In genomic region chr12:105888696-105889095, GRCh38 we compare ENCODE assay signal across 30 cellular contexts.
A peak's percentile ranks its signal among the peaks of the same experiment; 100 is the strongest.
DNase-seq lines count a peak whose midpoint lies in the region; ATAC-seq and TF ChIP-seq lines count a peak whose summit lies in the region.
"Had no signal": no experiment of that assay in that cellular context is flagged by ENCODE, and none has a peak within 500 bp of the region (broad histone marks: within the 10 kb centered on the region; RNA-seq: fewer than 3 reads in every experiment).

No MANE protein-coding gene starts in this region.

- no peak for TF ChIP-seq EP300 in gastroesophageal sphincter (IDR thresholded peaks at IDR 0.05)

- H3K9me3 ChIP-seq in mammary epithelial cell (replicated peaks; ENCODE audit: insufficient read depth, low read length) (no peaks in the 10 kb centered on the region), gastroesophageal sphincter (peaks cover 0 to 5% (median 0%) of the 10 kb centered on the region in 3 donors)
- no peaks in the 10 kb centered on the region for H3K9me3 ChIP-seq in effector memory CD4-positive, alpha-beta T cell (ENCODE audit: control insufficient read depth, low read length)
- H3K9me3 ChIP-seq: adrenal gland, esophagus squamous epithelium, gastrocnemius medialis, mucosa of descending colon, SJCRH30, thoracic aorta, vagina had no signal

- no peaks in the 10 kb centered on the region for H3K4me1 ChIP-seq in mammary epithelial cell (ENCODE audit: insufficient read depth, low read length)
- H3K4me1 ChIP-seq in effector memory CD4-positive, alpha-beta T cell (ENCODE audit: control insufficient read depth, insufficient read depth, low read length, poor library complexity, severe bottlenecking) = no peaks in the 10 kb centered on the region
- H3K4me1 ChIP-seq in gastroesophageal sphincter = no peaks in the 10 kb centered on the region
- H3K4me1 ChIP-seq: adrenal gland, esophagus squamous epithelium, gastrocnemius medialis, SJCRH30, vagina had no signal

- H4K20me1 ChIP-seq in mammary epithelial cell (ENCODE audit: insufficient read depth, low read length) = no peaks in the 10 kb centered on the region

- 73% methylated on average over 4 of the region's 4 CpGs for WGBS in mammary epithelial cell (ENCODE audit: low coverage, missing lambda C conversion rate)
- WGBS in gastroesophageal sphincter (ENCODE audit: low coverage in 1 of 2), 2 donors = 51 to 65% methylated on average over 4 of the region's 4 CpGs

- in situ Hi-C loops in mammary epithelial cell (cut with MboI; ENCODE audit: low sequenced_read_pairs in 2 of 2) (no loop called here), astrocyte of the spinal cord (cut with HindIII; ENCODE audit: low sequenced_read_pairs) (no loop called here)

- H3K79me2 ChIP-seq in mammary epithelial cell (ENCODE audit: insufficient read depth, low read length) = no peaks in the 10 kb centered on the region

- H3K4me3 ChIP-seq in mammary epithelial cell (replicated peaks in 1 of 3; ENCODE audit: insufficient read depth in 1 of 3, low read depth in 2 of 3, low read length in 3 of 3) (no peak overlapping the region), astrocyte of the spinal cord (ENCODE audit: low read depth, low read length) (no peak overlapping the region), gastroesophageal sphincter (no peak overlapping the region)
- H3K4me3 ChIP-seq in effector memory CD4-positive, alpha-beta T cell (ENCODE audit: insufficient read depth, low read depth, low read length, poor library complexity, severe bottlenecking) = no peak overlapping the region
- H3K4me3 ChIP-seq: adrenal gland, esophagus squamous epithelium, gastrocnemius medialis, mucosa of descending colon, SJCRH30, thoracic aorta, vagina had no signal

- BruUV-seq in mammary epithelial cell (replicated peaks; lab: Mats Ljungman, UMichigan) (no TSS peak), MCF 10A (replicated peaks; lab: Mats Ljungman, UMichigan) (no TSS peak)

- no peak overlapping the region for H3K9ac ChIP-seq in mammary epithelial cell (ENCODE audit: insufficient read depth, low read length)

- POLR2A ChIA-PET in MCF 10A (lab: Yijun Ruan, JAX) = no interaction called here

- no peak for TF ChIP-seq CTCF in mammary epithelial cell (conservative IDR thresholded peaks at IDR 0.05 in 1 of 2, IDR thresholded peaks at IDR 0.05 in 1 of 2; ENCODE audit: extremely low read depth in 1 of 2, insufficient read depth in 1 of 2, low read depth in 1 of 2, low read length in 2 of 2)
- TF ChIP-seq CTCF in MCF 10A (IDR thresholded peaks at IDR 0.05; ENCODE audit: unreplicated experiment) = no peak
- TF ChIP-seq CTCF in astrocyte of the spinal cord (IDR thresholded peaks at IDR 0.05; ENCODE audit: low read depth, low read length) = no peak
- TF ChIP-seq CTCF in gastroesophageal sphincter (IDR thresholded peaks at IDR 0.05) = no peak

- no peak overlapping the region for H2AFZ ChIP-seq in mammary epithelial cell (ENCODE audit: low read depth, low read length)

- no peak overlapping the region for H3K4me2 ChIP-seq in mammary epithelial cell (ENCODE audit: insufficient read depth, low read depth, low read length)

- H3K9me3 Mint-ChIP-seq in MCF 10A (ENCODE audit: unreplicated experiment) = no peaks in the 10 kb centered on the region

- intact Hi-C loops in mammary epithelial cell (cut with micrococcal nuclease) (no loop called here), MCF 10A (cut with micrococcal nuclease) (no loop called here)

- ATAC-seq in gastroesophageal sphincter = no peak
- ATAC-seq: activated T-cell treated with anti-CD3 and anti-CD28 coated beads, Interleukin-2, amount 50 U/mL, for 72 hours; gastrocnemius medialis; left ventricle myocardium superior; mucosa of descending colon had no signal

- H3K27ac ChIP-seq in mammary epithelial cell (ENCODE audit: insufficient read depth, low read depth, low read length) = no peak overlapping the region
- no peak overlapping the region for H3K27ac ChIP-seq in effector memory CD4-positive, alpha-beta T cell (ENCODE audit: insufficient read depth, low read length, poor library complexity, severe bottlenecking)
- H3K27ac ChIP-seq in gastroesophageal sphincter = no peak overlapping the region
- H3K27ac ChIP-seq: 22Rv1, adrenal gland, esophagus squamous epithelium, gastrocnemius medialis, SJCRH30, thoracic aorta, vagina had no signal

- no peaks in the 10 kb centered on the region for H3K36me3 ChIP-seq in mammary epithelial cell (ENCODE audit: insufficient read depth, low read length)
- H3K36me3 ChIP-seq in effector memory CD4-positive, alpha-beta T cell (ENCODE audit: control insufficient read depth, insufficient read depth, low read length) = no peaks in the 10 kb centered on the region
- H3K36me3 ChIP-seq in gastroesophageal sphincter = no peaks in the 10 kb centered on the region
- H3K36me3 ChIP-seq: adrenal gland, esophagus squamous epithelium, gastrocnemius medialis, SJCRH30, thoracic aorta, vagina had no signal

- DNase-seq in mammary epithelial cell (peak; percentile 8), MCF 10A (ENCODE audit: unreplicated experiment) (no peak), astrocyte of the spinal cord (ENCODE audit: low read depth, low spot score) (peak; percentile 75), kidney tubule cell (ENCODE audit: low spot score) (peak; percentile 49), stromal cell of bone marrow (ENCODE audit: low read depth) (peak; percentile 16), NCI-H146 treated with DMSO at 0.1 percent for 48 hours (lab: John Stamatoyannopoulos, UW; ENCODE audit: unreplicated experiment) (no peak)
- no peak for DNase-seq in effector memory CD4-positive, alpha-beta T cell
- DNase-seq: activated CD4-positive, alpha-beta T cell treated with anti-CD3 and anti-CD28 coated beads, Interleukin-2, amount 50 U/mL, for 4 hours; activated CD4-positive, CD25-positive, alpha-beta regulatory T cell; activated naive CD4-positive, alpha-beta T cell treated with Interleukin-2 at 50 U/mL for 16 hours; activated T-cell treated with anti-CD3 and anti-CD28 coated beads, Interleukin-2, amount 50 U/mL, for 72 hours; AML-193; CD4-positive, alpha-beta memory T cell; cortex of kidney; esophagus squamous epithelium; gastrocnemius medialis; left ventricle myocardium superior; mucosa of descending colon; NCI-H1092 treated with DMSO at 0.1 percent for 48 hours; NCI-H1930; NCI-H226; NCI-H69; SJCRH30; stimulated activated naive CD4-positive, alpha-beta T cell had no signal

- H3K4me1 Mint-ChIP-seq in MCF 10A (ENCODE audit: insufficient read depth, unreplicated experiment) = no peaks in the 10 kb centered on the region
- H3K4me1 Mint-ChIP-seq: CD4-positive, alpha-beta memory T cell had no signal

- no peaks in the 10 kb centered on the region for H3K36me3 Mint-ChIP-seq in MCF 10A (ENCODE audit: insufficient read depth, unreplicated experiment)
- H3K36me3 Mint-ChIP-seq: CD4-positive, alpha-beta memory T cell had no signal

- dilution Hi-C loops in mammary epithelial cell (cut with HindIII; ENCODE audit: low sequenced_read_pairs) = no loop called here

- CTCF ChIA-PET in mammary epithelial cell (lab: Charles Lee; ENCODE audit: low non-redundant PET) = no interaction called here
- CTCF ChIA-PET in MCF 10A (lab: Yijun Ruan, JAX) = no interaction called here

- TF ChIP-seq POLR2A in gastroesophageal sphincter (IDR thresholded peaks at IDR 0.05) = no peak

- H3K27me3 ChIP-seq in mammary epithelial cell (ENCODE audit: insufficient read depth, low read length) (no peaks in the 10 kb centered on the region), gastroesophageal sphincter (no peaks in the 10 kb centered on the region)
- H3K27me3 ChIP-seq in effector memory CD4-positive, alpha-beta T cell (replicated peaks; ENCODE audit: control insufficient read depth, insufficient read depth, low read length, poor library complexity, severe bottlenecking) = no peaks in the 10 kb centered on the region
- H3K27me3 ChIP-seq: adrenal gland, esophagus squamous epithelium, gastrocnemius medialis, SJCRH30, vagina had no signal

- no peak overlapping the region for H3K27ac Mint-ChIP-seq in MCF 10A (ENCODE audit: low read depth, unreplicated experiment)
- H3K27ac Mint-ChIP-seq: activated T-cell treated with anti-CD3 and anti-CD28 coated beads, Interleukin-2, amount 50 U/mL, for 72 hours; CD4-positive, alpha-beta memory T cell; progenitor cell of endocrine pancreas had no signal

- no peak overlapping the region for H3K4me3 Mint-ChIP-seq in MCF 10A (ENCODE audit: unreplicated experiment)
- H3K4me3 Mint-ChIP-seq: activated T-cell treated with anti-CD3 and anti-CD28 coated beads, Interleukin-2, amount 50 U/mL, for 72 hours; CD4-positive, alpha-beta memory T cell had no signal

- H3K27me3 Mint-ChIP-seq in MCF 10A (ENCODE audit: insufficient read depth, unreplicated experiment) = no peaks in the 10 kb centered on the region
- H3K27me3 Mint-ChIP-seq: progenitor cell of endocrine pancreas had no signal

Comparison
In these comparisons a context has a peak if more than half of its experiments do, and no peak if none do; other contexts are left out.
1. DNase-seq: peak in mammary epithelial cell (single experiment), astrocyte of the spinal cord (single experiment), kidney tubule cell (single experiment) and stromal cell of bone marrow (single experiment); none in MCF 10A (single experiment), effector memory CD4-positive, alpha-beta T cell (0 of 3) and NCI-H146 treated with DMSO at 0.1 percent for 48 hours (single experiment).